In the genomic region with DNA sequence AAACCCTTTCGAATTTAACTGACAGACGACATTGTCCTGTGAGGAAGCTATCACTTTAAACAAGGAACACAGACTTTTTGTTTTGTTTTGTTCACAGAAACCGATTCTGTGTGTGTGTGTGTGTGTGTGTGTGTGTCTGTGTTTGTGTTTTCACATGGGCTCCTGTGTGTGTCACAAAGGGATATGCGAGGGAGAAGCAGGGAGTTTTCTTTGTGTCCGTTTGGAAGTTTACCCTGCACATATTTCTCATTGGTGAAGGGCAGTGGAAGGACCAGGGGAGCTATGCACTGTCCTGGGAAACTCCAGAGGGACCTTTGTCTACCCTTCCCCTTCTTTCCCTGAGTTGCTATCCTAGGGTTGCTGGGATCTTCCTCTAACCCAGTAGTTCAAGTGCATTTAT, we compare ENCODE assay signal across 1 cellular context.
TF ChIP-seq lines count a peak whose summit lies in the region.

No MANE protein-coding gene starts in this region.

TF ChIP-seq in GM23338, 12 proteins besides CTCF, POLR2A, EP300 and RAD21:
- TF ChIP-seq, protein P1, sequence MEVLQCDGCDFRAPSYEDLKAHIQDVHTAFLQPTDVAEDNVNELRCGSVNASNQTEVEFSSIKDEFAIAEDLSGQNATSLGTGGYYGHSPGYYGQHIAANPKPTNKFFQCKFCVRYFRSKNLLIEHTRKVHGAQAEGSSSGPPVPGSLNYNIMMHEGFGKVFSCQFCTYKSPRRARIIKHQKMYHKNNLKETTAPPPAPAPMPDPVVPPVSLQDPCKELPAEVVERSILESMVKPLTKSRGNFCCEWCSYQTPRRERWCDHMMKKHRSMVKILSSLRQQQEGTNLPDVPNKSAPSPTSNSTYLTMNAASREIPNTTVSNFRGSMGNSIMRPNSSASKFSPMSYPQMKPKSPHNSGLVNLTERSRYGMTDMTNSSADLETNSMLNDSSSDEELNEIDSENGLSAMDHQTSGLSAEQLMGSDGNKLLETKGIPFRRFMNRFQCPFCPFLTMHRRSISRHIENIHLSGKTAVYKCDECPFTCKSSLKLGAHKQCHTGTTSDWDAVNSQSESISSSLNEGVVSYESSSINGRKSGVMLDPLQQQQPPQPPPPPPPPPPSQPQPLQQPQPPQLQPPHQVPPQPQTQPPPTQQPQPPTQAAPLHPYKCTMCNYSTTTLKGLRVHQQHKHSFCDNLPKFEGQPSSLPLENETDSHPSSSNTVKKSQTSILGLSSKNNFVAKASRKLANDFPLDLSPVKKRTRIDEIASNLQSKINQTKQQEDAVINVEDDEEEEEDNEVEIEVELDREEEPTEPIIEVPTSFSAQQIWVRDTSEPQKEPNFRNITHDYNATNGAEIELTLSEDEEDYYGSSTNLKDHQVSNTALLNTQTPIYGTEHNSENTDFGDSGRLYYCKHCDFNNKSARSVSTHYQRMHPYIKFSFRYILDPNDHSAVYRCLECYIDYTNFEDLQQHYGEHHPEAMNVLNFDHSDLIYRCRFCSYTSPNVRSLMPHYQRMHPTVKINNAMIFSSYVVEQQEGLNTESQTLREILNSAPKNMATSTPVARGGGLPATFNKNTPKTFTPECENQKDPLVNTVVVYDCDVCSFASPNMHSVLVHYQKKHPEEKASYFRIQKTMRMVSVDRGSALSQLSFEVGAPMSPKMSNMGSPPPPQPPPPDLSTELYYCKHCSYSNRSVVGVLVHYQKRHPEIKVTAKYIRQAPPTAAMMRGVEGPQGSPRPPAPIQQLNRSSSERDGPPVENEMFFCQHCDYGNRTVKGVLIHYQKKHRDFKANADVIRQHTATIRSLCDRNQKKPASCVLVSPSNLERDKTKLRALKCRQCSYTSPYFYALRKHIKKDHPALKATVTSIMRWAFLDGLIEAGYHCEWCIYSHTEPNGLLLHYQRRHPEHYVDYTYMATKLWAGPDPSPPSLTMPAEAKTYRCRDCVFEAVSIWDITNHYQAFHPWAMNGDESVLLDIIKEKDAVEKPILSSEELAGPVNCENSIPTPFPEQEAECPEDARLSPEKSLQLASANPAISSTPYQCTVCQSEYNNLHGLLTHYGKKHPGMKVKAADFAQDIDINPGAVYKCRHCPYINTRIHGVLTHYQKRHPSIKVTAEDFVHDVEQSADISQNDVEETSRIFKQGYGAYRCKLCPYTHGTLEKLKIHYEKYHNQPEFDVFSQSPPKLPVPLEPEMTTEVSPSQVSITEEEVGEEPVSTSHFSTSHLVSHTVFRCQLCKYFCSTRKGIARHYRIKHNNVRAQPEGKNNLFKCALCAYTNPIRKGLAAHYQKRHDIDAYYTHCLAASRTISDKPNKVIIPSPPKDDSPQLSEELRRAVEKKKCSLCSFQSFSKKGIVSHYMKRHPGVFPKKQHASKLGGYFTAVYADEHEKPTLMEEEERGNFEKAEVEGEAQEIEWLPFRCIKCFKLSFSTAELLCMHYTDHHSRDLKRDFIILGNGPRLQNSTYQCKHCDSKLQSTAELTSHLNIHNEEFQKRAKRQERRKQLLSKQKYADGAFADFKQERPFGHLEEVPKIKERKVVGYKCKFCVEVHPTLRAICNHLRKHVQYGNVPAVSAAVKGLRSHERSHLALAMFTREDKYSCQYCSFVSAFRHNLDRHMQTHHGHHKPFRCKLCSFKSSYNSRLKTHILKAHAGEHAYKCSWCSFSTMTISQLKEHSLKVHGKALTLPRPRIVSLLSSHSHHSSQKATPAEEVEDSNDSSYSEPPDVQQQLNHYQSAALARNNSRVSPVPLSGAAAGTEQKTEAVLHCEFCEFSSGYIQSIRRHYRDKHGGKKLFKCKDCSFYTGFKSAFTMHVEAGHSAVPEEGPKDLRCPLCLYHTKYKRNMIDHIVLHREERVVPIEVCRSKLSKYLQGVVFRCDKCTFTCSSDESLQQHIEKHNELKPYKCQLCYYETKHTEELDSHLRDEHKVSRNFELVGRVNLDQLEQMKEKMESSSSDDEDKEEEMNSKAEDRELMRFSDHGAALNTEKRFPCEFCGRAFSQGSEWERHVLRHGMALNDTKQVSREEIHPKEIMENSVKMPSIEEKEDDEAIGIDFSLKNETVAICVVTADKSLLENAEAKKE (CRISPR knock-in tag; IDR thresholded peaks at IDR 0.05), result no peak
- no peak for TF ChIP-seq POLR2AphosphoS5 (IDR thresholded peaks at IDR 0.05; ENCODE audit: low read depth)
